Comparison of ENCODE assay signal across 21 cellular contexts in the genomic region with DNA sequence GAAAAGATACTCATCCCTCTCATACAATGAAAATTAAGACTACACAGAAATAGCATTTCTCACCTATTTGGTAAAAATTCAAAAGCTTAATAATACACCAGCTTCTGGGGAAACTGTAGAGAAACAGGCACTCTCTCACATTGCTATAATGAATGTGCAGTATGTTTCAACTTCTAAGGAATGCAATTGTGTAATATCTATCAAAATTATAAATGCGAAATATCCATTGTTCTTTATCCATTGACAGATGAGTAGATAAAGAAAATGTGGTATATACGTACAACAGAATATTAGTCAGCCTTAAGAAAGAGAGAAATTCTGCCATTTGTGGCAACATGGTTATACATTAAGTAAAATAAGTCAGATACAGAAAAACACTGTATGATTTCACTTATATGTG.
"Had no signal": no experiment of that assay in that cellular context is flagged by ENCODE, and none has a peak within 500 bp of the region (broad histone marks: within the 10 kb centered on the region; RNA-seq: fewer than 3 reads in every experiment).

No MANE protein-coding gene starts in this region.

- H3K4me2 ChIP-seq: smooth muscle cell had no signal

- H3K27ac ChIP-seq: left ventricle myocardium inferior, ovary, right atrium auricular region, right lobe of liver, stomach, testis, thyroid gland, upper lobe of right lung had no signal

- H3K36me3 ChIP-seq: left ventricle myocardium inferior, ovary, right atrium auricular region, right lobe of liver, stomach, thyroid gland, upper lobe of right lung had no signal

- ATAC-seq: mucosa of descending colon; naive thymus-derived CD4-positive, alpha-beta T cell; natural killer cell treated with Interleukin-12 subunit alpha and Interleukin-12 subunit beta and Interleukin-15 and Interleukin-18, amount 100 ng/mL, for 72 hours; right lobe of liver; stimulated activated naive B cell treated with anti-CD40 and anti-IgM and Interleukin-4, amounts not matched to agents 10 μg/mL and 1 μg/mL and 100 μg/mL, for 72 hours; stimulated activated naive CD8-positive, alpha-beta T cell treated with anti-CD3 and anti-CD28 coated beads, Interleukin-15, Interleukin-2, amounts not matched to agents 100 U/mL and 50 U/mL, for 24 hours; upper lobe of right lung had no signal

- H3K4me3 ChIP-seq: left ventricle myocardium inferior, lung, mucosa of descending colon, ovary, right atrium auricular region, right lobe of liver, smooth muscle cell, stomach, testis, thyroid gland, upper lobe of right lung had no signal

- DNase-seq: hypothalamus; immature natural killer cell; left ventricle myocardium inferior; midbrain; mucosa of descending colon; naive thymus-derived CD4-positive, alpha-beta T cell; ovary; right lobe of liver; stimulated activated CD4-positive, alpha-beta T cell treated with anti-CD3 and anti-CD28 coated beads, Interleukin-2, amount 100 ng/mL, for 24 hours; stimulated activated CD4-positive, alpha-beta T cell treated with anti-CD3 and anti-CD28 coated beads, Interleukin-4, amount 100 ng/mL, for 1 hour; stimulated activated naive B cell treated with anti-CD40 and anti-IgM and Interleukin-4, amounts not matched to agents 10 μg/mL and 1 μg/mL and 100 μg/mL, for 72 hours; stimulated activated naive CD8-positive, alpha-beta T cell treated with anti-CD3 and anti-CD28 coated beads, Interleukin-15, Interleukin-2, amounts not matched to agents 100 U/mL and 50 U/mL, for 24 hours; stomach; testis; thyroid gland; trophoblast cell; upper lobe of right lung had no signal

- H3K4me1 ChIP-seq: left ventricle myocardium inferior, right atrium auricular region, right lobe of liver, stomach, testis, thyroid gland, upper lobe of right lung had no signal

- H3K9me3 ChIP-seq: mucosa of descending colon, ovary, right atrium auricular region, right lobe of liver, stomach, testis, thyroid gland, upper lobe of right lung had no signal

- H3K27me3 ChIP-seq: ovary, right atrium auricular region, right lobe of liver, stomach, testis, thyroid gland, upper lobe of right lung had no signal
